In the genomic region with DNA sequence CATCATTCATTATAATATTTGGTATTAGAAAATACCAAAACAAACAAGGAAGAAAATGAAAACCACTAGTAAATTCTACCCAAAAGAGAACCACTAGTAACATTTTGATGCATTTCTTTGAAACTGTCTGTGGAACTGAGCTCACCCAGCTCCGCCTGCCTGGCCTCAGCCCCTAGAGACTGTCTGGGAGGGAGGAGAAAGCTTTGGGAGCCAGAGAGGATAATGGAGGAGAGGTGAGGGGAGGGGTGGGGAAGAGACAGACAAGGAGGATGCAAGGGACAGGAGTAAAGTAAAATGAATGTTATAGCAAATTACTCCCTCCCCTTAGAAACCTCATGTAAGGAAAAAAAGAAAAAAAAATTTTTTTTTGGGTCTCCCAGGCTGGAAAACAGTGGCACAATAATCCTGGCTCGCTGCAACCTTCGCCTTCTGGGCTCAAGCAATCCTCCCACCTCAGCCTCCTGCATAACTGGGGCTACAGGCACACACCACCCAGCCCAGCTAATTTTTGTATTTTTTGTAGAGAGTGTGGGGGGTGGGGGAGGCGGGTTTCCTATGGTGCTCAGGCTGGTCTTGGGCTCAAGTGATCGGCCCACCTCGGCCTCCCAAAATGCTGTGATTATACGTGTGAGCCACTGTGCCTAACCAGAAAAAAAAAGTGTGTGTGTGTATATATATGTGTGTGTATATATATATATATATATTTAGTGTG, we compare ENCODE assay signal across 18 cellular contexts. TPM values are rescaled to one million over a fixed set of nuclear protein-coding genes. Genes with fewer than 3 reads are reported as not detected.
DNase-seq lines count a peak whose midpoint lies in the region; ATAC-seq and TF ChIP-seq lines count a peak whose summit lies in the region.
"Had no signal": no experiment of that assay in that cellular context is flagged by ENCODE, and none has a peak within 500 bp of the region (broad histone marks: within the 10 kb centered on the region; RNA-seq: fewer than 3 reads in every experiment).

No MANE protein-coding gene starts in this region.

- peaks cover 31% of the 10 kb centered on the region for H3K27me3 ChIP-seq in gastroesophageal sphincter
- H3K27me3 ChIP-seq in skeletal muscle satellite cell (ENCODE audit: control insufficient read depth, insufficient read depth, low read length) = no peaks in the 10 kb centered on the region
- H3K27me3 ChIP-seq: pancreas had no signal

- TF ChIP-seq EP300 in gastroesophageal sphincter (IDR thresholded peaks at IDR 0.05) = no peak

- H3K4me1 Mint-ChIP-seq in CD14-positive monocyte = peaks cover 53% of the 10 kb centered on the region
- H3K4me1 Mint-ChIP-seq in activated T-helper 17 cell treated with anti-CD3 and anti-CD28 coated beads, Interleukin-2, amount 50 U/mL, for 72 hours = peaks cover 9% of the 10 kb centered on the region
- H3K4me1 Mint-ChIP-seq: CD8-positive, alpha-beta memory T cell had no signal

- peaks cover 0 to 2% (median 0%) of the 10 kb centered on the region in 7 donors for H3K9me3 Mint-ChIP-seq in CD14-positive monocyte
- H3K9me3 Mint-ChIP-seq in activated T-helper 17 cell treated with anti-CD3 and anti-CD28 coated beads, Interleukin-2, amount 50 U/mL, for 72 hours = no peaks in the 10 kb centered on the region
- H3K9me3 Mint-ChIP-seq: activated CD8-positive, alpha-beta T cell treated with anti-CD3 and anti-CD28 coated beads for 36 hours; CD8-positive, alpha-beta memory T cell; stimulated activated naive B cell treated with anti-CD40 and anti-IgM and Interleukin-4, amounts not matched to agents 10 μg/mL and 1 μg/mL and 100 μg/mL, for 72 hours had no signal

- H3K36me3 Mint-ChIP-seq in CD14-positive monocyte = no peaks in the 10 kb centered on the region
- no peaks in the 10 kb centered on the region for H3K36me3 Mint-ChIP-seq in activated T-helper 17 cell treated with anti-CD3 and anti-CD28 coated beads, Interleukin-2, amount 50 U/mL, for 72 hours (ENCODE audit: low read depth)
- H3K36me3 Mint-ChIP-seq: CD8-positive, alpha-beta memory T cell; stimulated activated naive B cell treated with anti-CD40 and anti-IgM and Interleukin-4, amounts not matched to agents 10 μg/mL and 1 μg/mL and 100 μg/mL, for 72 hours had no signal

- H3K27ac Mint-ChIP-seq in CD14-positive monocyte = peak overlapping the region in 5 of 7 donors; percentile 42 to 90 (median 79)
- peak overlapping the region; percentile 75 for H3K27ac Mint-ChIP-seq in activated T-helper 17 cell treated with anti-CD3 and anti-CD28 coated beads, Interleukin-2, amount 50 U/mL, for 72 hours
- H3K27ac Mint-ChIP-seq: stimulated activated naive B cell treated with anti-CD40 and anti-IgM and Interleukin-4, amounts not matched to agents 10 μg/mL and 1 μg/mL and 100 μg/mL, for 72 hours had no signal

- H3K4me2 ChIP-seq in skeletal muscle satellite cell (ENCODE audit: low read length) = no peak overlapping the region

- no peaks in the 10 kb centered on the region for H3K36me3 ChIP-seq in gastroesophageal sphincter
- peaks cover under 1% of the 10 kb centered on the region for H3K36me3 ChIP-seq in skeletal muscle satellite cell (ENCODE audit: insufficient read depth, low read length)
- H3K36me3 ChIP-seq: pancreas had no signal

- H3K9ac ChIP-seq in skeletal muscle satellite cell (ENCODE audit: low read depth, low read length) = peak overlapping the region; percentile 43

- H3K9me3 ChIP-seq in gastroesophageal sphincter (no peaks in the 10 kb centered on the region), skeletal muscle satellite cell (replicated peaks; ENCODE audit: low read length) (no peaks in the 10 kb centered on the region)
- H3K9me3 ChIP-seq: pancreas had no signal

- ATAC-seq in activated T-helper 17 cell treated with anti-CD3 and anti-CD28 coated beads, Interleukin-2, amount 50 U/mL, for 72 hours (replicated peaks) = no peak
- ATAC-seq in gastroesophageal sphincter (no peak), HG03571 (IDR thresholded peaks at IDR 0.05; ENCODE audit: unreplicated experiment) (no peak)
- ATAC-seq: activated CD8-positive, alpha-beta T cell treated with anti-CD3 and anti-CD28 coated beads for 36 hours; pancreas; PC-3; stimulated activated naive B cell treated with anti-CD40 and anti-IgM and Interleukin-4, amounts not matched to agents 10 μg/mL and 1 μg/mL and 100 μg/mL, for 72 hours had no signal

- peak overlapping the region in 3 of 4 donors; percentile 86 to 90 (median 87) for H3K27ac ChIP-seq in gastroesophageal sphincter

- DNase-seq in CD14-positive monocyte (ENCODE audit: low spot score) = no peak
- no peak for DNase-seq in stimulated activated CD8-positive, alpha-beta memory T cell treated with anti-CD3 and anti-CD28 coated beads, Interleukin-4, amount 100 ng/mL, for 48 hours
- no peak for DNase-seq in NOMO-1 treated with DMSO at 0.1 percent for 48 hours (lab: John Stamatoyannopoulos, UW; ENCODE audit: unreplicated experiment)
- DNase-seq in head of caudate nucleus = no peak
- DNase-seq: activated CD8-positive, alpha-beta T cell treated with anti-CD3 and anti-CD28 coated beads for 36 hours; amygdala; CD8-positive, alpha-beta memory T cell; cortex of kidney; kidney; NCI-H2081; NCI-H524; pancreas; PC-3; stimulated activated naive B cell treated with anti-CD40 and anti-IgM and Interleukin-4, amounts not matched to agents 10 μg/mL and 1 μg/mL and 100 μg/mL, for 72 hours had no signal

- H3K4me1 ChIP-seq in gastroesophageal sphincter = peaks cover 0 to 22% (median 10%) of the 10 kb centered on the region in 3 donors
- peaks cover 79% of the 10 kb centered on the region for H3K4me1 ChIP-seq in skeletal muscle satellite cell (ENCODE audit: control insufficient read depth, insufficient read depth, low read length)
- H3K4me1 ChIP-seq: pancreas had no signal

- no peak for TF ChIP-seq POLR2A in gastroesophageal sphincter (IDR thresholded peaks at IDR 0.05)

- intact Hi-C loops in CD14-positive monocyte (cut with micrococcal nuclease) (no loop called here), head of caudate nucleus (cut with DNase I) (no loop called here)

- WGBS in gastroesophageal sphincter (ENCODE audit: low coverage in 1 of 2), 2 donors = 66 to 79% methylated on average over 5 to 7 of the region's 7 CpGs

- H3K4me3 ChIP-seq in gastroesophageal sphincter (no peak overlapping the region), skeletal muscle satellite cell (ENCODE audit: low read length) (no peak overlapping the region)
- H3K4me3 ChIP-seq: pancreas had no signal

- no peak overlapping the region for H3K4me3 Mint-ChIP-seq in CD14-positive monocyte
- no peak overlapping the region for H3K4me3 Mint-ChIP-seq in activated T-helper 17 cell treated with anti-CD3 and anti-CD28 coated beads, Interleukin-2, amount 50 U/mL, for 72 hours
- H3K4me3 Mint-ChIP-seq: activated CD8-positive, alpha-beta T cell treated with anti-CD3 and anti-CD28 coated beads for 36 hours; CD8-positive, alpha-beta memory T cell; stimulated activated naive B cell treated with anti-CD40 and anti-IgM and Interleukin-4, amounts not matched to agents 10 μg/mL and 1 μg/mL and 100 μg/mL, for 72 hours had no signal

- TF ChIP-seq CTCF in CD14-positive monocyte (IDR thresholded peaks at IDR 0.05) (no peak), gastroesophageal sphincter (IDR thresholded peaks at IDR 0.05) (no peak)

- H3K27me3 Mint-ChIP-seq in CD14-positive monocyte (ENCODE audit: low read depth in 3 of 3) = peaks cover 0 to 5% (median 2%) of the 10 kb centered on the region in 3 donors
- peaks cover 6% of the 10 kb centered on the region for H3K27me3 Mint-ChIP-seq in activated T-helper 17 cell treated with anti-CD3 and anti-CD28 coated beads, Interleukin-2, amount 50 U/mL, for 72 hours
- H3K27me3 Mint-ChIP-seq: activated CD8-positive, alpha-beta T cell treated with anti-CD3 and anti-CD28 coated beads for 36 hours had no signal

RNA-seq across cellular contexts. Expression of a gene that starts 3.2 kb away (rescaled TPM):
- polyA plus RNA-seq in CD14-positive monocyte = 1 to 10 TPM in 1 of 2 donors, under 1 TPM in 1; 0.81 to 1.0 TPM
- not detected for total RNA-seq in activated T-helper 17 cell treated with anti-CD3 and anti-CD28 coated beads, Interleukin-2, amount 50 U/mL, for 72 hours
- 10 to 100 TPM in 1 of 4 donors, 1 to 10 TPM in 3; 1.4 to 29.5 (median 7.2) TPM for total RNA-seq in gastroesophageal sphincter
- total RNA-seq in skeletal muscle satellite cell (2012; rRNA removed) = 6.8 and 7.9 TPM in 2 replicates
- total RNA-seq: activated CD8-positive, alpha-beta T cell treated with anti-CD3 and anti-CD28 coated beads for 36 hours had no signal
- polyA plus RNA-seq: CD8-positive, alpha-beta memory T cell had no signal

RNA-seq across cellular contexts. Expression of a gene that starts 16.6 kb away (rescaled TPM):
- polyA plus RNA-seq in CD14-positive monocyte = 10 to 100 TPM; 24.2 to 26.2 TPM
- total RNA-seq in activated T-helper 17 cell treated with anti-CD3 and anti-CD28 coated beads, Interleukin-2, amount 50 U/mL, for 72 hours = 10 to 100 TPM; 30.7 to 33.0 TPM
- total RNA-seq in gastroesophageal sphincter = 10 to 100 TPM; 16.8 to 38.8 (median 29.0) TPM
- total RNA-seq in skeletal muscle satellite cell (2012; rRNA removed) = 32.7 and 36.5 TPM in 2 replicates

RNA-seq across cellular contexts. Expression of a gene that starts 28.1 kb away (rescaled TPM):
- polyA plus RNA-seq in CD14-positive monocyte = 100 to 1,000 TPM; 137 to 140 TPM
- total RNA-seq in activated T-helper 17 cell treated with anti-CD3 and anti-CD28 coated beads, Interleukin-2, amount 50 U/mL, for 72 hours = 10 to 100 TPM; 26.5 to 40.2 TPM
- 10 to 100 TPM in 3 of 4 donors, 1 to 10 TPM in 1; 9.2 to 13.1 (median 11.9) TPM for total RNA-seq in gastroesophageal sphincter
- total RNA-seq in skeletal muscle satellite cell (2012; rRNA removed) = 17.0 and 19.7 TPM in 2 replicates

RNA-seq across cellular contexts. Expression of a gene that starts 28.4 kb away (rescaled TPM):
- polyA plus RNA-seq in CD14-positive monocyte = 100 to 1,000 TPM in 1 of 2 donors, 10 to 100 TPM in 1; 98.6 to 139 TPM
- 100 to 1,000 TPM in 1 of 2 donors, 10 to 100 TPM in 1; 63.6 to 103 TPM for total RNA-seq in activated T-helper 17 cell treated with anti-CD3 and anti-CD28 coated beads, Interleukin-2, amount 50 U/mL, for 72 hours
- total RNA-seq in gastroesophageal sphincter = 10 to 100 TPM; 50.3 to 90.5 (median 63.3) TPM
- 64.0 and 70.2 TPM in 2 replicates for total RNA-seq in skeletal muscle satellite cell (2012; rRNA removed)
